ENCODE assay signal across 11 cellular contexts in genomic region chr1:994546-994945, GRCh38. TPM values are rescaled to one million over a fixed set of nuclear protein-coding genes. Genes with fewer than 3 reads are reported as not detected.
"Had no signal": no experiment of that assay in that cellular context is flagged by ENCODE, and none has a peak within 500 bp of the region (broad histone marks: within the 10 kb centered on the region; RNA-seq: fewer than 3 reads in every experiment).

No MANE protein-coding gene starts in this region.

RNA-seq across cellular contexts. Expression of gene HES4, which starts 5.4 kb away (rescaled TPM):
- total RNA-seq: naive thymus-derived CD8-positive, alpha-beta T cell had no signal

RNA-seq across cellular contexts. Expression of gene PERM1, which starts 12.7 kb away (rescaled TPM):
- total RNA-seq: activated CD4-positive, alpha-beta T cell treated with anti-CD3 and anti-CD28 coated beads, Interleukin-2, amount 10 ng/mL, durations not matched to agents 24 days and 14 days; activated CD8-positive, alpha-beta memory T cell treated with anti-CD3 and anti-CD28 coated beads, Interleukin-2, amount 10 ng/mL, durations not matched to agents 7 days and 5 days; activated CD8-positive, alpha-beta T cell treated with anti-CD3 and anti-CD28 coated beads, Interleukin-2, amount 10 ng/mL, durations not matched to agents 7 days and 5 days; activated naive CD4-positive, alpha-beta T cell treated with anti-CD3 and anti-CD28 coated beads, Interleukin-2, amount 50 U/mL, for 72 hours; activated T-helper 2 cell treated with anti-CD3 and anti-CD28 coated beads, Interferon-gamma antibody, Interleukin-2, Interleukin-4, amounts not matched to agents 10 μg/mL and 5 μg/mL and 100 μg/mL, durations not matched to agents 14 hours and 24 hours and 36 hours; bronchial epithelial cell; endodermal cell; esophagus mucosa; naive thymus-derived CD8-positive, alpha-beta T cell; osteocyte had no signal
- polyA plus RNA-seq: keratinocyte; naive thymus-derived CD8-positive, alpha-beta T cell had no signal
